Comparison of ENCODE assay signal across 24 cellular contexts in the genomic region with DNA sequence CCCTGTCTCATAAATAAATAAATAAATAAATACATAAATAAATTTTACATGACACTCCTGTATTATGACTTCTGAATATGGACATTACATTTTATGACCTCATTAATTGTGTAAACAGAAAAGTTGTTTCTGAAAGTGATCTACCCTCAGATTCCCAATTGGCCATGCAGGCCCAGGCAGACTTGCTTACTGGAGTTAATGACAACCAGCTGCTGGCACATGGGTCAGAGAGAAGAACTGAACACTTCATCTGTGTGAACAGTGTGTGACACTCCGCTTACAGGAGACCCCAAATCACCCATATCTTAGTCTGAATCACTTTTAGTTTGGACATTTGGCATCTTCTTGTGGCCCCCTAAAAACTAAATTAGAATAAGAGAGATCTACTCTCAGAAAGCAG. TPM values are rescaled to one million over a fixed set of nuclear protein-coding genes. Genes with fewer than 3 reads are reported as not detected.
DNase-seq lines count a peak whose midpoint lies in the region; ATAC-seq, FAIRE-seq and TF ChIP-seq lines count a peak whose summit lies in the region.
"Had no signal": no experiment of that assay in that cellular context is flagged by ENCODE, and none has a peak within 500 bp of the region (broad histone marks: within the 10 kb centered on the region; RNA-seq: fewer than 3 reads in every experiment).

No MANE protein-coding gene starts in this region.

- H3K27me3 Mint-ChIP-seq in activated naive CD8-positive, alpha-beta T cell: no peaks in the 10 kb centered on the region
- no peaks in the 10 kb centered on the region for H3K27me3 Mint-ChIP-seq in activated naive CD8-positive, alpha-beta T cell treated with anti-CD3 and anti-CD28 coated beads, Interleukin-2, amount 50 U/mL, for 24 hours

- CTCF ChIA-PET in HEK293 (lab: Yijun Ruan, JAX): no interaction called here

- peak overlapping the region; percentile 34 for H3K27ac Mint-ChIP-seq in activated naive CD8-positive, alpha-beta T cell
- H3K27ac Mint-ChIP-seq in activated naive CD8-positive, alpha-beta T cell treated with anti-CD3 and anti-CD28 coated beads, Interleukin-2, amount 50 U/mL, for 24 hours: no peak overlapping the region

- H3K27ac ChIP-seq in HEK293 (ENCODE audit: extremely low read depth, low read depth, low read length): no peak overlapping the region
- H3K27ac ChIP-seq: A549 had no signal

- H3K36me3 Mint-ChIP-seq in activated naive CD8-positive, alpha-beta T cell: peaks cover 8% of the 10 kb centered on the region
- peaks cover 32% of the 10 kb centered on the region for H3K36me3 Mint-ChIP-seq in activated naive CD8-positive, alpha-beta T cell treated with anti-CD3 and anti-CD28 coated beads, Interleukin-2, amount 50 U/mL, for 24 hours (ENCODE audit: low read depth)

- H3K36me3 ChIP-seq in HEK293 (ENCODE audit: control insufficient read depth in 2 of 2, insufficient read depth in 1 of 2, low read length in 2 of 2): no peaks in the 10 kb centered on the region
- H3K36me3 ChIP-seq: HAP-1 had no signal

- no peaks in the 10 kb centered on the region for H3K4me1 ChIP-seq in HEK293 (ENCODE audit: control insufficient read depth, insufficient read depth, low read length)
- H3K4me1 ChIP-seq: HAP-1 had no signal

- H3K4me1 Mint-ChIP-seq in activated naive CD8-positive, alpha-beta T cell (ENCODE audit: low read depth): peaks cover 9% of the 10 kb centered on the region
- H3K4me1 Mint-ChIP-seq in activated naive CD8-positive, alpha-beta T cell treated with anti-CD3 and anti-CD28 coated beads, Interleukin-2, amount 50 U/mL, for 24 hours: peaks cover 13% of the 10 kb centered on the region

- no peaks in the 10 kb centered on the region for H3K9me3 Mint-ChIP-seq in activated naive CD8-positive, alpha-beta T cell (ENCODE audit: low read depth)
- no peaks in the 10 kb centered on the region for H3K9me3 Mint-ChIP-seq in activated naive CD8-positive, alpha-beta T cell treated with anti-CD3 and anti-CD28 coated beads, Interleukin-2, amount 50 U/mL, for 24 hours

- H3K4me3 ChIP-seq in HEK293 (ENCODE audit: low read depth, low read length) (no peak overlapping the region), fibroblast of mammary gland (ENCODE audit: control insufficient read depth, low read depth, low read length) (no peak overlapping the region)
- H3K4me3 ChIP-seq: A549, HAP-1 had no signal

- H3K9me3 ChIP-seq in HEK293 (ENCODE audit: control insufficient read depth, insufficient read depth, low read depth, low read length): no peaks in the 10 kb centered on the region
- H3K9me3 ChIP-seq: A549, HAP-1 had no signal

- no peak overlapping the region for H3K4me3 Mint-ChIP-seq in activated naive CD8-positive, alpha-beta T cell
- no peak overlapping the region for H3K4me3 Mint-ChIP-seq in activated naive CD8-positive, alpha-beta T cell treated with anti-CD3 and anti-CD28 coated beads, Interleukin-2, amount 50 U/mL, for 24 hours

- TF ChIP-seq CTCF in HEK293 (tag by site-specific recombination; IDR thresholded peaks at IDR 0.05) (no peak), fibroblast of mammary gland (conservative IDR thresholded peaks at IDR 0.05; ENCODE audit: control insufficient read depth, insufficient read depth, low read depth, low read length) (no peak)

- no peak for FAIRE-seq in GM12891 (lab: Jason Lieb, UNC)
- FAIRE-seq: A549, G401.6, GM19239 had no signal

- no peak for DNase-seq in activated naive CD8-positive, alpha-beta T cell treated with anti-CD3 and anti-CD28 coated beads, Interleukin-2, amount 50 U/mL, for 24 hours
- DNase-seq in fibroblast of mammary gland (ENCODE audit: low read depth): peak; percentile 31
- DNase-seq in foreskin melanocyte: no peak
- DNase-seq in GM12891 (ENCODE audit: insufficient read length, low spot score): no peak
- no peak for DNase-seq in stimulated activated naive CD4-positive, alpha-beta T cell treated with Interleukin-2 at 50 U/mL for 16 hours (lab: John Stamatoyannopoulos, UW)
- DNase-seq: AML-193, COR-L47, DMS 273 treated with DMSO at 0.1 percent for 48 hours, DND-41, MM.1S, NCI-H1092 treated with DMSO at 0.1 percent for 48 hours, NCI-H1694, NCI-H2107, NCI-H510A, NCI-H748 treated with DMSO at 0.1 percent for 48 hours, OCI-M1, RPMI8226, SHP77 treated with DMSO at 0.1 percent for 48 hours had no signal

- ATAC-seq in activated naive CD8-positive, alpha-beta T cell treated with anti-CD3 and anti-CD28 coated beads, Interleukin-2, amount 50 U/mL, for 24 hours: no peak
- ATAC-seq: A549 had no signal

- TF ChIP-seq POLR2A in GM12891 (IDR thresholded peaks at IDR 0.05; ENCODE audit: low read depth, low read length): no peak

- POLR2A ChIA-PET in HEK293 (lab: Yijun Ruan, JAX): no interaction called here

TF ChIP-seq in HEK293, 187 proteins besides CTCF, POLR2A, EP300 and RAD21:
- TF ChIP-seq, protein P1, sequence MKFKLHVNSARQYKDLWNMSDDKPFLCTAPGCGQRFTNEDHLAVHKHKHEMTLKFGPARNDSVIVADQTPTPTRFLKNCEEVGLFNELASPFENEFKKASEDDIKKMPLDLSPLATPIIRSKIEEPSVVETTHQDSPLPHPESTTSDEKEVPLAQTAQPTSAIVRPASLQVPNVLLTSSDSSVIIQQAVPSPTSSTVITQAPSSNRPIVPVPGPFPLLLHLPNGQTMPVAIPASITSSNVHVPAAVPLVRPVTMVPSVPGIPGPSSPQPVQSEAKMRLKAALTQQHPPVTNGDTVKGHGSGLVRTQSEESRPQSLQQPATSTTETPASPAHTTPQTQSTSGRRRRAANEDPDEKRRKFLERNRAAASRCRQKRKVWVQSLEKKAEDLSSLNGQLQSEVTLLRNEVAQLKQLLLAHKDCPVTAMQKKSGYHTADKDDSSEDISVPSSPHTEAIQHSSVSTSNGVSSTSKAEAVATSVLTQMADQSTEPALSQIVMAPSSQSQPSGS (tag by site-specific recombination; IDR thresholded peaks at IDR 0.05; ENCODE audit: low read depth): 0 out of 2 replicates have a peak, but pooled peaks have one; percentile 26
- TF ChIP-seq RBAK (tag by site-specific recombination; IDR thresholded peaks at IDR 0.05): no peak

TF ChIP-seq in GM12891, 5 proteins besides CTCF, POLR2A, EP300 and RAD21:
- TF ChIP-seq TAF1 (IDR thresholded peaks at IDR 0.05; ENCODE audit: low read depth, low read length) (no peak), SPI1 (IDR thresholded peaks at IDR 0.05; ENCODE audit: low read depth, low read length) (no peak), PAX5 (IDR thresholded peaks at IDR 0.05; ENCODE audit: insufficient read depth, low read length, severe bottlenecking) (no peak), POU2F2 (IDR thresholded peaks at IDR 0.05; ENCODE audit: low read depth, low read length) (no peak), POLR2AphosphoS5 (IDR thresholded peaks at IDR 0.05; ENCODE audit: low read depth, low read length) (no peak)
TF ChIP-seq in GM12891: peak in this region for 0.

RNA-seq across cellular contexts. Expression of a gene that starts 31.4 kb away (rescaled TPM):
- polyA plus RNA-seq in GM12891 (2012; ENCODE audit: low read depth, missing spikeins): 9.0 TPM
